ENCODE assay signal across 8 cellular contexts in the genomic region with DNA sequence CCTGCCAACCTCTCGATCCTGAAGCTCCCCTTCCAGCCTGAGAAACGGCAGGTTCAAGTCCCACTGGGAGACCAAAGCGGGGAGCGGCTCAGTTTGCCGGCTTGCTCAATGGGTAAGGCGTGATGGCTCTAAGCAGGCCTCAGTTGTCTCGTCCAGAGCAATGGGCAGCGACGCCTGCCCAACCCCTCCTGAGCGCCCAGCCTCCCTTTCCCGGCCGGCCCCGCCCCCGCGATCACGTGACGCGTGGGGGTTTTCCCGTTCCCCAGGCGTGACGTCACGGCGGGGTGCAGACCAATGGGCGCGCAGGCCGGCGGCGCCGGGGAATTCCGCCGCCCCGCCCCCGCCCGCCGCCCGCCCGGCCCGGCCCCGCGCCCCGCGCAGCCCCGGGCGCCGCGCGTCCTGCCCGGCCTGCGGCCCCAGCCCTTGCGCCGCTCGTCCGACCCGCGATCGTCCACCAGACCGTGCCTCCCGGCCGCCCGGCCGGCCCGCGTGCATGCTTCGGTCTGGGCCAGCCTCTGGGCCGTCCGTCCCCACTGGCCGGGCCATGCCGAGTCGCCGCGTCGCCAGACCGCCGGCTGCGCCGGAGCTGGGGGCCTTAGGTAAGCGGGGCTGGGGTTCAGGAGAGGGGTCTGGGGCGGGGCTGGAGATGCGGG. TPM values are rescaled to one million over a fixed set of nuclear protein-coding genes. Genes with fewer than 3 reads are reported as not detected.
A peak's percentile ranks its signal among the peaks of the same experiment; 100 is the strongest.
DNase-seq lines count a peak whose midpoint lies in the region; ATAC-seq and TF ChIP-seq lines count a peak whose summit lies in the region.

A gene with protein sequence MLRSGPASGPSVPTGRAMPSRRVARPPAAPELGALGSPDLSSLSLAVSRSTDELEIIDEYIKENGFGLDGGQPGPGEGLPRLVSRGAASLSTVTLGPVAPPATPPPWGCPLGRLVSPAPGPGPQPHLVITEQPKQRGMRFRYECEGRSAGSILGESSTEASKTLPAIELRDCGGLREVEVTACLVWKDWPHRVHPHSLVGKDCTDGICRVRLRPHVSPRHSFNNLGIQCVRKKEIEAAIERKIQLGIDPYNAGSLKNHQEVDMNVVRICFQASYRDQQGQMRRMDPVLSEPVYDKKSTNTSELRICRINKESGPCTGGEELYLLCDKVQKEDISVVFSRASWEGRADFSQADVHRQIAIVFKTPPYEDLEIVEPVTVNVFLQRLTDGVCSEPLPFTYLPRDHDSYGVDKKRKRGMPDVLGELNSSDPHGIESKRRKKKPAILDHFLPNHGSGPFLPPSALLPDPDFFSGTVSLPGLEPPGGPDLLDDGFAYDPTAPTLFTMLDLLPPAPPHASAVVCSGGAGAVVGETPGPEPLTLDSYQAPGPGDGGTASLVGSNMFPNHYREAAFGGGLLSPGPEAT (plus strand): TSS at position 378 of the 653 bp plus-strand sequence. CDS start 116 bp downstream, at position 494.

- POLR2A ChIA-PET in OCI-LY7 (lab: Charles Lee), result interaction anchor here (0.8 to 1.5 kb wide), 6 partner anchors 14 to 135 kb away, joined by 3 to 6 read pairs (median 4); a partner anchor contains a TSS

- peak; percentile 43 for ATAC-seq in GM21390 (IDR thresholded peaks at IDR 0.05; ENCODE audit: unreplicated experiment)

- no TSS peak for BruUV-seq in OCI-LY7 (replicated peaks; lab: Mats Ljungman, UMichigan)

- H3K4me3 ChIP-seq in HUES48 (ENCODE audit: low read depth, low read length) (peak within 1 kb of the TSS; percentile 78), OCI-LY7 (ENCODE audit: low read depth, low read length, poor library complexity, severe bottlenecking) (peak within 1 kb of the TSS; percentile 94), mucosa of stomach (ENCODE audit: low read length) (peak within 1 kb of the TSS; percentile 63)

- H3K9me3 ChIP-seq in HUES48 (ENCODE audit: control insufficient read depth, insufficient read depth, low read length), result no peaks in the 10 kb centered on the region
- no peaks in the 10 kb centered on the region for H3K9me3 ChIP-seq in OCI-LY7 (ENCODE audit: low read length)
- H3K9me3 ChIP-seq in mucosa of stomach (ENCODE audit: control insufficient read depth, low read length), result no peaks in the 10 kb centered on the region

- H3K27me3 ChIP-seq in HUES48 (ENCODE audit: control insufficient read depth, insufficient read depth, low read length) (no peaks in the 10 kb centered on the region), mucosa of stomach (ENCODE audit: control insufficient read depth, insufficient read depth, low read length) (no peaks in the 10 kb centered on the region)

- in situ Hi-C loops in Caki2 (cut with HindIII; ENCODE audit: low pct_unique_long_range_greater_than_20kb, low sequenced_read_pairs), result no loop called here

- H3K27ac ChIP-seq in HUES48 (ENCODE audit: low read depth, low read length), result peak within 1 kb of the TSS; percentile 96
- H3K27ac ChIP-seq in OCI-LY7 (ENCODE audit: low read depth, low read length, poor library complexity, severe bottlenecking), result peak within 1 kb of the TSS; percentile 96

- TF ChIP-seq CTCF in OCI-LY7 (conservative IDR thresholded peaks at IDR 0.05; ENCODE audit: low read length), result no peak

- H3K4me1 ChIP-seq in HUES48 (ENCODE audit: control insufficient read depth, insufficient read depth, low read length) (no peaks in the 10 kb centered on the region), OCI-LY7 (ENCODE audit: insufficient read depth, low read length, poor library complexity, severe bottlenecking) (peaks cover 67% of the 10 kb centered on the region), mucosa of stomach (ENCODE audit: control insufficient read depth, insufficient read depth, low read length) (peaks cover 19% of the 10 kb centered on the region)

- H3K36me3 ChIP-seq in HUES48 (ENCODE audit: control insufficient read depth, insufficient read depth, low read length) (peaks cover 3% of the 10 kb centered on the region; the same call in 1 of the 2 replicates), OCI-LY7 (ENCODE audit: insufficient read depth, low read length) (peaks cover 30% of the 10 kb centered on the region), mucosa of stomach (ENCODE audit: control insufficient read depth, insufficient read depth, low read length) (no peaks in the 10 kb centered on the region)

- CTCF ChIA-PET in OCI-LY7 (lab: Charles Lee; ENCODE audit: unreplicated experiment), result interaction anchor here (1.0 kb wide), 1 partner anchor 50 kb away, joined by 3 read pairs; no protein-coding TSS in a partner anchor

- no peak within 1 kb of the TSS; the same call in 1 of the 2 replicates for H2AFZ ChIP-seq in OCI-LY7 (ENCODE audit: low read length)

- no peak for TF ChIP-seq POLR2A in erythroblast (IDR thresholded peaks at IDR 0.05; ENCODE audit: low read length)

- intact Hi-C loops in OCI-LY7 (cut with micrococcal nuclease; ENCODE audit: unreplicated experiment), result loop anchor here (5.0 to 10.0 kb wide), 2 partner anchors 246 to 406 kb away; a partner anchor contains a TSS

- peaks cover 22% of the 10 kb centered on the region; the same call in 1 of the 2 replicates for H3K79me2 ChIP-seq in OCI-LY7 (ENCODE audit: insufficient read depth, low read depth, low read length)

- peak within 1 kb of the TSS; percentile 92 for H3K4me2 ChIP-seq in OCI-LY7 (ENCODE audit: low read length)

- no peaks in the 10 kb centered on the region for H3K9me2 ChIP-seq in OCI-LY7 (ENCODE audit: insufficient read depth, low read length)

- H4K20me1 ChIP-seq in OCI-LY7 (ENCODE audit: insufficient read depth, low read length), result no peaks in the 10 kb centered on the region

- H3K9ac ChIP-seq in HUES48 (ENCODE audit: low read depth, low read length) (peak within 1 kb of the TSS; percentile 86), mucosa of stomach (ENCODE audit: low read length) (peak within 1 kb of the TSS; percentile 93)

- DNase-seq in Caki2 (ENCODE audit: low read depth) (peak; percentile 88), OCI-LY7 (ENCODE audit: low spot score) (peak; percentile 95), erythroblast (lab: John Stamatoyannopoulos, UW) (peak; percentile 90 to 96)
- peak; percentile 99 for DNase-seq in activated T-cell treated with anti-CD3 and anti-CD28 coated beads, Interleukin-2, amount 50 U/mL, for 1 hour
- DNase-seq in stimulated activated CD8-positive, alpha-beta memory T cell treated with anti-CD3 and anti-CD28 coated beads, Interleukin-4, amount 100 ng/mL, for 4 hours (ENCODE audit: low read depth in 2 of 2, low spot score in 1 of 2), result peak; percentile 90 to 97

RNA-seq across cellular contexts. Expression of the gene that starts here (rescaled TPM):
- 24.8 and 41.4 TPM in 2 replicates for total RNA-seq in Caki2 (2014; rRNA removed; shearing (Covaris generic); ENCODE audit: low replicate concordance)
- total RNA-seq in OCI-LY7 (2014; rRNA removed; shearing (Covaris generic)), result 36.4 and 36.9 TPM in 2 replicates
- 51.1 and 61.7 TPM in 2 replicates for total RNA-seq in OCI-LY7 (2022)

Comparison
In these comparisons a context has a peak if more than half of its experiments do, and no peak if none do; other contexts are left out.
1. Peak in every context shown above with its lines: DNase-seq, ATAC-seq, H3K4me3 ChIP-seq and H3K27ac ChIP-seq.